ENCODE assay signal across 26 cellular contexts in genomic region chr1:35795295-35795694, GRCh38.
"Had no signal": no experiment of that assay in that cellular context is flagged by ENCODE, and none has a peak within 500 bp of the region (broad histone marks: within the 10 kb centered on the region; RNA-seq: fewer than 3 reads in every experiment).

No MANE protein-coding gene starts in this region.

- H3K27me3 ChIP-seq: Peyer's patch, SJCRH30 had no signal

- H3K4me3 Mint-ChIP-seq: IgD-negative memory B cell had no signal

- ATAC-seq: Right ventricle myocardium inferior, SK-N-SH treated with all-trans-retinoic acid at 6 μM for 48 hours had no signal

- H3K4me3 ChIP-seq: PC-9, Peyer's patch, SJCRH30 had no signal

- H3K36me3 ChIP-seq: Peyer's patch, SJCRH30 had no signal

- H3K36me3 Mint-ChIP-seq: IgD-negative memory B cell had no signal

- DNase-seq: KBM-7, MV-4-11, NCI-H1048, NCI-H1105, NCI-H1417, NCI-H1436 treated with DMSO at 0.1 percent for 48 hours, NCI-H1694, NCI-H187 treated with DMSO at 0.1 percent for 48 hours, NCI-H2029 treated with DMSO at 0.1 percent for 48 hours, NCI-H2107, NCI-H2227 treated with DMSO at 0.1 percent for 48 hours, NCI-H446, NCI-H510A, NCI-H524 treated with DMSO at 0.1 percent for 48 hours, NCI-H69, NCI-H774, OCI-M1, PC-9, Peyer's patch, SHP77 treated with DMSO at 0.1 percent for 48 hours, SJCRH30 had no signal

- H3K27ac Mint-ChIP-seq: IgD-negative memory B cell had no signal

- H3K9me3 ChIP-seq: Peyer's patch, SJCRH30 had no signal

- H2AFZ ChIP-seq: PC-9 had no signal

- H3K4me2 ChIP-seq: PC-9 had no signal

- H3K4me1 ChIP-seq: Peyer's patch had no signal

- H3K9me3 Mint-ChIP-seq: IgD-negative memory B cell had no signal

- FAIRE-seq: HTR-8/SVneo had no signal

- H3K27ac ChIP-seq: HL-60, PC-9, Peyer's patch, SJCRH30 had no signal
